Comparison of ENCODE assay signal across 11 cellular contexts in the genomic region with DNA sequence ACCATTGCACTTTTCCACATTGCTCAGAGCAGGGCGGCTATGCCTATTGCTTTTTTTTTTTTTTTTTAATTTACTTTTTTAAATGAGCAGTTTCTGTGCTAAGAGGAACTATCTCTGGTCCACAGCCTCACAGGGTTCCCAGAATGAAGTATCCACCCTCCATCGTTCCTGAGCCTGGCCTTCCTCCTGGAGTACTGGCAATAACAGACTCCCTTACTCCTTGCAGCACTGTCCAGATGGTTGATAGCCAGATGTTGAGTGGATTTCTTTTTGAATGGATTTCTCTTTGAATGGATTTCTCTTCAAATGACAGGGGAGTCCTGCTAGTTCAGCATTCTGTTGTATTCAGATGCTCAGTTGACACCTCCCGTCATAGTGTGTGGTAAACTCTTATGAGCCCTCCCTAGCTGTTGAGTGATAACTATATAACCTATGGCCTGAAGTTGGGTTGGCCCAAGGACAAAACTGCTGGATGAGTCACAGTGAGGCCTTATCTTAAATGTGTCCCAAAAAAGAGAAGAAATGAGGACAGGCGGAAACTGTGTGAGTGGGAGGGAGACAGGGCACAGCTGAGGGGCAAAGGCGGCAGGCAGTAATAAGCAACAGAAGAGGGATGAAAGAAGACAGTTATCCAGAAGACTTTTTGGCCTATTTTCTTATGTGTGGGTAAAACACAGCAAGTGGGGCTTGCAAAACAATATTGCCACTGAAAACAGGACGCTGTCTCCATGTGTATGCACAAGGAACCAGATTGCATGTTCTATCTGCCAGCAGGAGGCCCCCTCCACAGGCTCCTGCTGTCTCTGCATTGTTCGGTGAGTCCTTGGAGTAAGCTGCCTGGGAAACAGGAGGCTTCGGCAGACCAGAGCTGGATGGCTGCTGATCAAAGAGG.
DNase-seq lines count a peak whose midpoint lies in the region; ATAC-seq, FAIRE-seq and TF ChIP-seq lines count a peak whose summit lies in the region.
"Had no signal": no experiment of that assay in that cellular context is flagged by ENCODE, and none has a peak within 500 bp of the region (broad histone marks: within the 10 kb centered on the region; RNA-seq: fewer than 3 reads in every experiment).

No MANE protein-coding gene starts in this region.

- intact Hi-C loops in IMR-90 (cut with micrococcal nuclease) (loop anchor here (5.0 kb wide), 1 partner anchor 211 kb away; a partner anchor contains a TSS), K562 (cut with micrococcal nuclease) (no loop called here), left lung (cut with DNase I) (no loop called here), mucosa of descending colon (cut with DNase I, micrococcal nuclease) (no loop called here)

- peak overlapping the region; percentile 68; the same call in 1 of the 2 replicates for H3K18ac ChIP-seq in IMR-90 (ENCODE audit: low read depth, low read length)

- H3K4me3 ChIP-seq in IMR-90 (ENCODE audit: insufficient read depth, low read depth, low read length) (no peak overlapping the region), K562 (peak overlapping the region; percentile 4; the same call in 1 of the 2 replicates), left lung (no peak overlapping the region), mucosa of descending colon (no peak overlapping the region)

- peak overlapping the region; percentile 75 for H2BK20ac ChIP-seq in IMR-90 (ENCODE audit: low read depth, low read length)

- in situ Hi-C loops in IMR-90 (cut with MboI; ENCODE audit: low sequenced_read_pairs) = no loop called here
- in situ Hi-C loops in K562 (cut with MboI) = no loop called here

- H2BK5ac ChIP-seq in IMR-90 (ENCODE audit: low read depth, low read length, poor library complexity, severe bottlenecking) = peak overlapping the region; percentile 39

- H3K27me3 ChIP-seq in IMR-90 (ENCODE audit: control insufficient read depth, insufficient read depth, low read length) = no peaks in the 10 kb centered on the region
- no peaks in the 10 kb centered on the region for H3K27me3 ChIP-seq in K562 (ENCODE audit: control insufficient read depth in 2 of 2, insufficient read depth in 2 of 2, low read length in 2 of 2)
- H3K27me3 ChIP-seq in left lung = no peaks in the 10 kb centered on the region

- POLR2A ChIA-PET in IMR-90 (lab: Charles Lee; ENCODE audit: unreplicated experiment) (no interaction called here), K562 (lab: Yijun Ruan, JAX) (interaction anchor here (0.6 kb wide), 1 partner anchor 98 kb away, joined by 3 read pairs; no protein-coding TSS in a partner anchor)

- peak overlapping the region; percentile 19; the same call in 1 of the 2 replicates for H4K91ac ChIP-seq in IMR-90 (ENCODE audit: insufficient read depth, low read depth, low read length)

- H3K9me3 ChIP-seq in IMR-90 (ENCODE audit: control insufficient read depth, insufficient read depth, low read length) (no peaks in the 10 kb centered on the region), K562 (replicated peaks; ENCODE audit: control insufficient read depth, insufficient read depth, low read depth, low read length) (no peaks in the 10 kb centered on the region), left lung (no peaks in the 10 kb centered on the region), mucosa of descending colon (no peaks in the 10 kb centered on the region)

- no peaks in the 10 kb centered on the region for H3K36me3 ChIP-seq in IMR-90 (ENCODE audit: control insufficient read depth, insufficient read depth, low read length)
- H3K36me3 ChIP-seq in K562 (ENCODE audit: control insufficient read depth, insufficient read depth, low read length) = no peaks in the 10 kb centered on the region
- H3K36me3 ChIP-seq in left lung = no peaks in the 10 kb centered on the region
- no peaks in the 10 kb centered on the region for H3K36me3 ChIP-seq in mucosa of descending colon (ENCODE audit: low read depth)

- H2AK9ac ChIP-seq in IMR-90 (replicated peaks; ENCODE audit: low read depth, low read length, poor library complexity) = peak overlapping the region; percentile 8

- H4K5ac ChIP-seq in IMR-90 (ENCODE audit: low read depth, low read length) = peak overlapping the region; percentile 39; the same call in 1 of the 2 replicates

- no peaks in the 10 kb centered on the region for H3K79me1 ChIP-seq in IMR-90 (ENCODE audit: low read depth in 1 of 2, low read length in 2 of 2)

- H3K4ac ChIP-seq in IMR-90 (ENCODE audit: low read depth, low read length) = peak overlapping the region; percentile 88

- H2BK15ac ChIP-seq in IMR-90 (ENCODE audit: low read depth, low read length) = peak overlapping the region; percentile 45; the same call in 2 of the 3 replicates

- H3K4me2 ChIP-seq in IMR-90 (ENCODE audit: low read depth, low read length) (no peak overlapping the region), K562 (ENCODE audit: insufficient read depth, low read length) (peak overlapping the region; percentile 68)

- peak overlapping the region in 1 of 2 experiments; percentile 79; a peak in 2 of 4 replicates for H4K8ac ChIP-seq in IMR-90 (ENCODE audit: low read depth in 2 of 2, low read length in 2 of 2)

- no peak overlapping the region for H3K23ac ChIP-seq in IMR-90 (ENCODE audit: low read depth, low read length)

- TF ChIP-seq EP300 in K562 (IDR thresholded peaks at IDR 0.05; ENCODE audit: low read length) = peak; percentile 80; the same call in 1 of the 2 replicates

- no peak for TF ChIP-seq POLR2A in IMR-90 (IDR thresholded peaks at IDR 0.05; ENCODE audit: low read depth, low read length)
- TF ChIP-seq POLR2A in K562 (conservative IDR thresholded peaks at IDR 0.05) = no peak

- peaks cover 12% of the 10 kb centered on the region for H3K9me1 ChIP-seq in IMR-90 (ENCODE audit: insufficient read depth, low read length)
- H3K9me1 ChIP-seq in K562 (ENCODE audit: control insufficient read depth, insufficient read depth, low read length) = no peaks in the 10 kb centered on the region

- 40% methylated on average over 3 of the region's 8 CpGs; no CpG with 5 or more reads in 1 of the 2 experiments for WGBS in IMR-90 (ENCODE audit: extremely low coverage in 2 of 2, insufficient read length in 1 of 2), 2 experiments
- 2% methylated on average over 7 of the region's 8 CpGs for WGBS in K562 (ENCODE audit: insufficient coverage, low coverage, missing lambda C conversion rate)

- TF ChIP-seq CTCF in IMR-90 (conservative IDR thresholded peaks at IDR 0.05; ENCODE audit: low read depth, low read length) = peak; percentile 53
- TF ChIP-seq CTCF in K562 (IDR thresholded peaks at IDR 0.05 in 2 of 3, conservative IDR thresholded peaks at IDR 0.05 in 1 of 3; ENCODE audit: insufficient read depth in 2 of 3, low read depth in 1 of 3, low read length in 3 of 3) = peak; percentile 46 to 65 (median 55)
- TF ChIP-seq CTCF in left lung (IDR thresholded peaks at IDR 0.05) = no peak
- no peak for TF ChIP-seq CTCF in mucosa of descending colon (IDR thresholded peaks at IDR 0.05)

- dilution Hi-C loops in IMR-90 (cut with HindIII; ENCODE audit: low sequenced_read_pairs, unreplicated experiment) = no loop called here

- TF ChIP-seq RAD21 in IMR-90 (IDR thresholded peaks at IDR 0.05; ENCODE audit: low read length) = peak; percentile 64
- TF ChIP-seq RAD21 in K562 (CRISPR knock-in tag; conservative IDR thresholded peaks at IDR 0.05 in 1 of 2, IDR thresholded peaks at IDR 0.05 in 1 of 2) = peak in 1 of 2 experiments; percentile 53; a peak in 2 of 4 replicates

- H4K20me1 ChIP-seq in IMR-90 (ENCODE audit: insufficient read depth, low read length) = no peaks in the 10 kb centered on the region
- H4K20me1 ChIP-seq in K562 (replicated peaks; ENCODE audit: control insufficient read depth, insufficient read depth, low read length) = no peaks in the 10 kb centered on the region

- CTCF ChIA-PET in IMR-90 (lab: Yijun Ruan, JAX) (no interaction called here), K562 (lab: Yijun Ruan, JAX; ENCODE audit: low intra/inter-chr PET ratio) (no interaction called here)

- H2BK120ac ChIP-seq in IMR-90 (ENCODE audit: low read depth, low read length) = peak overlapping the region; percentile 91

- H3K79me2 ChIP-seq in K562 (ENCODE audit: control insufficient read depth, insufficient read depth, low read length) = no peaks in the 10 kb centered on the region

- peak overlapping the region; percentile 34; the same call in 1 of the 2 replicates for H3K14ac ChIP-seq in IMR-90 (replicated peaks; ENCODE audit: low read depth, low read length)

- peak; percentile 97 for FAIRE-seq in K562 (lab: Jason Lieb, UNC)
- FAIRE-seq: endometrium had no signal

- H2AK5ac ChIP-seq in IMR-90 (ENCODE audit: low read depth, low read length) = peak overlapping the region; percentile 88

- no peak overlapping the region for H3K56ac ChIP-seq in IMR-90 (ENCODE audit: extremely low read depth, insufficient read depth, low read length)

- peak overlapping the region; percentile 44; the same call in 1 of the 2 replicates for H3K27ac ChIP-seq in IMR-90 (ENCODE audit: insufficient read depth, low read length)
- peak overlapping the region; percentile 66 for H3K27ac ChIP-seq in K562 (ENCODE audit: extremely low read depth, low read depth, low read length)
- no peak overlapping the region for H3K27ac ChIP-seq in left lung

- DNase-seq in A172 (ENCODE audit: low spot score) (peak; percentile 81), IMR-90 (peak; percentile 74), K562 (ENCODE audit: extremely low read depth in 1 of 4, low spot score in 3 of 4) (peak; percentile 62 to 87 (median 76)), left lung (no peak), mucosa of descending colon (no peak), mucosa of gallbladder (ENCODE audit: low spot score) (no peak)
- DNase-seq in activated CD4-positive, alpha-beta T cell treated with anti-CD3 and anti-CD28 coated beads for 4 hours = no peak
- DNase-seq: DMS53 had no signal

- ATAC-seq in IMR-90 (ENCODE audit: low read depth) (peak; percentile 80), K562 (peak; percentile 90), left lung (peak; percentile 64), mucosa of descending colon (no peak), esophagus mucosa (no peak)
- ATAC-seq: activated CD4-positive, CD25-positive, alpha-beta regulatory T cell treated with anti-CD3 and anti-CD28 coated beads, Interleukin-2, amount 50 U/mL, for 24 hours had no signal

- H3K4me1 ChIP-seq in IMR-90 (ENCODE audit: control insufficient read depth, insufficient read depth, low read length) (peaks cover 27% of the 10 kb centered on the region), K562 (replicated peaks in 1 of 2; ENCODE audit: control insufficient read depth in 2 of 2, insufficient read depth in 2 of 2, low read length in 2 of 2) (peaks cover 21 to 32% of the 10 kb centered on the region in 2 experiments), left lung (peaks cover 0 to 20% of the 10 kb centered on the region in 2 donors), mucosa of descending colon (ENCODE audit: low read depth) (no peaks in the 10 kb centered on the region)

- BruUV-seq in IMR-90 (replicated peaks; lab: Mats Ljungman, UMichigan) (no TSS peak), K562 (replicated peaks; lab: Mats Ljungman, UMichigan) (no TSS peak)

- no peak overlapping the region for H3K9ac ChIP-seq in IMR-90 (ENCODE audit: low read depth, low read length)
- peak overlapping the region in 1 of 2 experiments; percentile 37; a peak in 2 of 4 replicates for H3K9ac ChIP-seq in K562 (ENCODE audit: insufficient read depth in 1 of 2, low read depth in 2 of 2, low read length in 2 of 2)

- H2AFZ ChIP-seq in IMR-90 (replicated peaks; ENCODE audit: low read length, poor library complexity) = peak overlapping the region; percentile 57
- peak overlapping the region; percentile 38; the same call in 1 of the 2 replicates for H2AFZ ChIP-seq in K562 (ENCODE audit: low read depth, low read length)

Comparison
In these comparisons a context has a peak if more than half of its experiments do, and no peak if none do; other contexts are left out.
1. DNase-seq: peak in A172 (single experiment), IMR-90 (single experiment) and K562 (4 of 4); none in left lung (0 of 2), mucosa of descending colon (0 of 3), activated CD4-positive, alpha-beta T cell treated with anti-CD3 and anti-CD28 coated beads for 4 hours (0 of 2) and mucosa of gallbladder (single experiment).
2. ATAC-seq: peak in IMR-90 (single experiment), K562 (single experiment) and left lung (single experiment); none in mucosa of descending colon (single experiment) and esophagus mucosa (single experiment).
3. H3K27ac ChIP-seq: peak in IMR-90 (single experiment) and K562 (single experiment); none in left lung (0 of 2).
4. CTCF ChIP-seq: peak in IMR-90 (single experiment) and K562 (3 of 3); none in left lung (0 of 2) and mucosa of descending colon (single experiment).